In the genomic region with DNA sequence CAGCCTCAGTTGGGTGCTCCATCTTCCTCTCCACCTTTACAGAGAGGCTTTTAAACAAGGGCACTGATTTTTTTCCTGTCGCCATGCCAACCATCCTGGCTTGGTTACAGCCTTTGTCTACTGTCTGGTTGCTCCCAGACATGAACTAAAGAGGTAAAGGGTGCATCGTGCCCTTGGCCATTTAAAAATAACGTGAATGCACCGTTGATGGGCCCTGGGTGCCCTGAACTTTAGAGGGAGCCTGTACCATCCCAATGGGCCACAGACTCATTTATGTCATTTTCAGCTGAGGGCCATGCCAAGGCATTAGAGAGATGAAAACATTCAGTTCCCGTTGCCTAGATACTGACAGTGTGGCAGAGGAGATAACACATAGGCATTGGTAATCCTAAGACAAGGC, we compare ENCODE assay signal across 27 cellular contexts. TPM values are rescaled to one million over a fixed set of nuclear protein-coding genes. Genes with fewer than 3 reads are reported as not detected.
DNase-seq lines count a peak whose midpoint lies in the region; ATAC-seq and TF ChIP-seq lines count a peak whose summit lies in the region.
"Had no signal": no experiment of that assay in that cellular context is flagged by ENCODE, and none has a peak within 500 bp of the region (broad histone marks: within the 10 kb centered on the region; RNA-seq: fewer than 3 reads in every experiment).

No MANE protein-coding gene starts in this region.

- H3K4me3 ChIP-seq in fibroblast of pulmonary artery (replicated peaks; ENCODE audit: low read depth, low read length), result no peak overlapping the region
- no peak overlapping the region for H3K4me3 ChIP-seq in right atrium auricular region
- H3K4me3 ChIP-seq: GM12878 had no signal

- no peak for ATAC-seq in HG02610 (IDR thresholded peaks at IDR 0.05; ENCODE audit: unreplicated experiment)
- no peak for ATAC-seq in stimulated activated naive CD8-positive, alpha-beta T cell treated with anti-CD3 and anti-CD28 coated beads, Interleukin-15, amount 100 ng/mL, for 72 hours
- ATAC-seq: GM12878, left cardiac atrium, T-cell had no signal

- H3K4me1 ChIP-seq in right atrium auricular region, result peaks cover 0 to 9% of the 10 kb centered on the region in 2 donors
- H3K4me1 ChIP-seq: parathyroid adenoma had no signal

- no peaks in the 10 kb centered on the region for H3K9me3 ChIP-seq in right atrium auricular region
- H3K9me3 ChIP-seq: adrenal gland, sigmoid colon, testis had no signal

- peaks cover 9 to 11% of the 10 kb centered on the region in 2 donors for H3K27me3 ChIP-seq in right atrium auricular region
- H3K27me3 ChIP-seq: testis had no signal

- no peak for TF ChIP-seq CTCF in fibroblast of pulmonary artery (IDR thresholded peaks at IDR 0.05; ENCODE audit: low read length, missing control alignments)
- TF ChIP-seq CTCF in right atrium auricular region (IDR thresholded peaks at IDR 0.05), result no peak

- peaks cover 69% of the 10 kb centered on the region for H3K27me3 Mint-ChIP-seq in stimulated activated naive CD8-positive, alpha-beta T cell treated with anti-CD3 and anti-CD28 coated beads, Interleukin-15, amount 100 ng/mL, for 72 hours

- H3K9me3 Mint-ChIP-seq in stimulated activated naive CD8-positive, alpha-beta T cell treated with anti-CD3 and anti-CD28 coated beads, Interleukin-15, amount 100 ng/mL, for 72 hours, result no peaks in the 10 kb centered on the region
- H3K9me3 Mint-ChIP-seq: activated CD4-positive, alpha-beta T cell treated with anti-CD3 and anti-CD28 coated beads, Interleukin-2, amount 10 ng/mL, durations not matched to agents 24 days and 14 days; naive thymus-derived CD8-positive, alpha-beta T cell; T-cell had no signal

- no peak overlapping the region for H3K4me3 Mint-ChIP-seq in stimulated activated naive CD8-positive, alpha-beta T cell treated with anti-CD3 and anti-CD28 coated beads, Interleukin-15, amount 100 ng/mL, for 72 hours
- H3K4me3 Mint-ChIP-seq: activated CD4-positive, alpha-beta T cell treated with anti-CD3 and anti-CD28 coated beads, Interleukin-2, amount 10 ng/mL, durations not matched to agents 24 days and 14 days had no signal

- H3K4me1 Mint-ChIP-seq in stimulated activated naive CD8-positive, alpha-beta T cell treated with anti-CD3 and anti-CD28 coated beads, Interleukin-15, amount 100 ng/mL, for 72 hours, result no peaks in the 10 kb centered on the region
- H3K4me1 Mint-ChIP-seq: activated CD4-positive, alpha-beta T cell treated with anti-CD3 and anti-CD28 coated beads, Interleukin-2, amount 10 ng/mL, durations not matched to agents 24 days and 14 days had no signal

- H3K36me3 ChIP-seq in right atrium auricular region, result no peaks in the 10 kb centered on the region
- H3K36me3 ChIP-seq: adrenal gland, sigmoid colon had no signal

- H3K27ac ChIP-seq in right atrium auricular region, result no peak overlapping the region
- H3K27ac ChIP-seq: parathyroid adenoma, sigmoid colon, testis had no signal

- DNase-seq in NCI-H2227 (lab: John Stamatoyannopoulos, UW; ENCODE audit: unreplicated experiment) (peak; percentile 48), NCI-H2227 treated with DMSO at 0.1 percent for 48 hours (lab: John Stamatoyannopoulos, UW) (no peak), NCI-H748 treated with DMSO at 0.1 percent for 48 hours (lab: John Stamatoyannopoulos, UW) (peak; percentile 36), fibroblast of pulmonary artery (ENCODE audit: low read depth) (peak; percentile 3), pons (ENCODE audit: low spot score) (peak; percentile 57), right atrium auricular region (ENCODE audit: low spot score) (no peak)
- DNase-seq in stimulated activated naive CD8-positive, alpha-beta T cell treated with anti-CD3 and anti-CD28 coated beads, Interleukin-15, amount 100 ng/mL, for 72 hours, result no peak
- DNase-seq: activated CD4-positive, alpha-beta T cell treated with anti-CD3 and anti-CD28 coated beads, Interleukin-2, amount 10 ng/mL, durations not matched to agents 24 days and 14 days; activated CD8-positive, alpha-beta memory T cell treated with anti-CD3 and anti-CD28 coated beads, Interleukin-2, amount 50 U/mL, for 4 hours; activated effector memory CD4-positive, alpha-beta T cell treated with anti-CD3 and anti-CD28 coated beads, Interleukin-2, amount 50 U/mL, for 16 hours; foreskin melanocyte; GOT3; KBM-7; left cardiac atrium; naive thymus-derived CD8-positive, alpha-beta T cell; NCI-H187 treated with DMSO at 0.1 percent for 48 hours; NCI-H510A treated with DMSO at 0.1 percent for 48 hours; sigmoid colon; T-cell; testis had no signal

- H3K27ac Mint-ChIP-seq in stimulated activated naive CD8-positive, alpha-beta T cell treated with anti-CD3 and anti-CD28 coated beads, Interleukin-15, amount 100 ng/mL, for 72 hours, result no peak overlapping the region
- H3K27ac Mint-ChIP-seq: activated CD4-positive, alpha-beta T cell treated with anti-CD3 and anti-CD28 coated beads, Interleukin-2, amount 10 ng/mL, durations not matched to agents 24 days and 14 days; naive thymus-derived CD8-positive, alpha-beta T cell; T-cell had no signal

RNA-seq across cellular contexts. Expression of a gene that starts 23.3 kb away (rescaled TPM):
- not detected for total RNA-seq in right atrium auricular region
- total RNA-seq: activated CD4-positive, alpha-beta T cell treated with anti-CD3 and anti-CD28 coated beads, Interleukin-2, amount 10 ng/mL, durations not matched to agents 24 days and 14 days; bronchial epithelial cell; dermis microvascular lymphatic vessel endothelial cell; epithelial cell of proximal tubule; GM12878; naive thymus-derived CD8-positive, alpha-beta T cell; T-cell had no signal

RNA-seq across cellular contexts. Expression of a gene that starts 50.9 kb away (rescaled TPM):
- total RNA-seq in right atrium auricular region, result 1 to 10 TPM; 5.1 TPM

Comparison
In these comparisons a context has a peak if more than half of its experiments do, and no peak if none do; other contexts are left out.
1. DNase-seq: peak in NCI-H2227 (single experiment), NCI-H748 treated with DMSO at 0.1 percent for 48 hours (single experiment), fibroblast of pulmonary artery (single experiment) and pons (single experiment); none in NCI-H2227 treated with DMSO at 0.1 percent for 48 hours (single experiment), right atrium auricular region (single experiment) and stimulated activated naive CD8-positive, alpha-beta T cell treated with anti-CD3 and anti-CD28 coated beads, Interleukin-15, amount 100 ng/mL, for 72 hours (0 of 2).